Comparison of ENCODE assay signal across 1 cellular context in genomic region chr12:15882055-15882971, GRCh38.
TF ChIP-seq lines count a peak whose summit lies in the region.

Gene STRAP (plus strand): TSS chr12:15882387. CDS start chr12:15882708, 321 bp downstream.

TF ChIP-seq in GM12878, 131 proteins besides CTCF, POLR2A, EP300 and RAD21 (continued from another document):
- TF ChIP-seq, protein P1, sequence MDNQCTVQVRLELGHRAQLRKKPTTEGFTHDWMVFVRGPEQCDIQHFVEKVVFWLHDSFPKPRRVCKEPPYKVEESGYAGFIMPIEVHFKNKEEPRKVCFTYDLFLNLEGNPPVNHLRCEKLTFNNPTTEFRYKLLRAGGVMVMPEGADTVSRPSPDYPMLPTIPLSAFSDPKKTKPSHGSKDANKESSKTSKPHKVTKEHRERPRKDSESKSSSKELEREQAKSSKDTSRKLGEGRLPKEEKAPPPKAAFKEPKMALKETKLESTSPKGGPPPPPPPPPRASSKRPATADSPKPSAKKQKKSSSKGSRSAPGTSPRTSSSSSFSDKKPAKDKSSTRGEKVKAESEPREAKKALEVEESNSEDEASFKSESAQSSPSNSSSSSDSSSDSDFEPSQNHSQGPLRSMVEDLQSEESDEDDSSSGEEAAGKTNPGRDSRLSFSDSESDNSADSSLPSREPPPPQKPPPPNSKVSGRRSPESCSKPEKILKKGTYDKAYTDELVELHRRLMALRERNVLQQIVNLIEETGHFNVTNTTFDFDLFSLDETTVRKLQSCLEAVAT (IDR thresholded peaks at IDR 0.05), result peak; percentile 68; the same call in 1 of the 2 replicates
- TF ChIP-seq IKZF1 (conservative IDR thresholded peaks at IDR 0.05) (peak; percentile 69), POU2F2 (IDR thresholded peaks at IDR 0.05; ENCODE audit: borderline replicate concordance, low read depth, low read length) (peak; percentile 84), POLR2AphosphoS5 (IDR thresholded peaks at IDR 0.05; ENCODE audit: low read length) (peak; percentile 98), TCF3 (IDR thresholded peaks at IDR 0.05; ENCODE audit: borderline replicate concordance, insufficient read depth, low read depth, low read length) (0 out of 2 replicates have a peak, but pooled peaks have one; percentile 28), NRF1 (conservative IDR thresholded peaks at IDR 0.05; ENCODE audit: low read depth, low read length) (peak; percentile 48; the same call in 1 of the 2 replicates), ATF7 (IDR thresholded peaks at IDR 0.05; ENCODE audit: low read depth) (peak; percentile 66), LARP7 (IDR thresholded peaks at IDR 0.05) (peak; percentile 91), CHD2 (IDR thresholded peaks at IDR 0.05; ENCODE audit: borderline replicate concordance, low read depth, low read length) (no peak), GATAD2B (conservative IDR thresholded peaks at IDR 0.05; ENCODE audit: low read depth) (peak; percentile 68), TAF1 (IDR thresholded peaks at IDR 0.05; ENCODE audit: borderline replicate concordance, low read depth, low read length) (peak; percentile 85; the same call in 1 of the 2 replicates), KLF5 (IDR thresholded peaks at IDR 0.05; ENCODE audit: partially characterized antibody) (peak; percentile 47), PML (IDR thresholded peaks at IDR 0.05; ENCODE audit: low read length) (peak; percentile 84), NBN (IDR thresholded peaks at IDR 0.05) (peak; percentile 97; the same call in 1 of the 2 replicates), CREM (IDR thresholded peaks at IDR 0.05; ENCODE audit: low read depth) (peak; percentile 98), TARDBP (IDR thresholded peaks at IDR 0.05; ENCODE audit: borderline replicate concordance) (no peak), BACH1 (IDR thresholded peaks at IDR 0.05; ENCODE audit: borderline replicate concordance) (peak; percentile 84; the same call in 1 of the 2 replicates), ZZZ3 (IDR thresholded peaks at IDR 0.05; ENCODE audit: control insufficient read depth, insufficient read length, low read depth) (no peak), PAX5 (IDR thresholded peaks at IDR 0.05; ENCODE audit: borderline replicate concordance, low read depth, low read length) (0 out of 2 replicates have a peak, but pooled peaks have one; percentile 4), SP1 (IDR thresholded peaks at IDR 0.05; ENCODE audit: low read depth, low read length) (peak; percentile 35), NFXL1 (IDR thresholded peaks at IDR 0.05; ENCODE audit: borderline replicate concordance) (no peak), CBFB (IDR thresholded peaks at IDR 0.05; ENCODE audit: low read depth) (peak; percentile 73), NR2F1 (conservative IDR thresholded peaks at IDR 0.05) (peak; percentile 47; the same call in 1 of the 2 replicates), CREB1 (IDR thresholded peaks at IDR 0.05; ENCODE audit: low read depth) (peak; percentile 99), HCFC1 (IDR thresholded peaks at IDR 0.05; ENCODE audit: low read length) (peak; percentile 49), MAX (IDR thresholded peaks at IDR 0.05; ENCODE audit: low read depth, low read length) (no peak; the same call in 1 of the 2 replicates), SMAD5 (IDR thresholded peaks at IDR 0.05; ENCODE audit: low read depth) (peak; percentile 95; the same call in 1 of the 2 replicates), ASH2L (IDR thresholded peaks at IDR 0.05; ENCODE audit: borderline replicate concordance, low read depth) (no peak), GABPA (IDR thresholded peaks at IDR 0.05; ENCODE audit: low read depth) (peak; percentile 94), NR2C1 (IDR thresholded peaks at IDR 0.05) (no peak), ELK1 (IDR thresholded peaks at IDR 0.05; ENCODE audit: low read depth, low read length) (peak; percentile 23; the same call in 1 of the 2 replicates), ZBTB40 (IDR thresholded peaks at IDR 0.05; ENCODE audit: borderline replicate concordance) (peak; percentile 93), WRNIP1 (IDR thresholded peaks at IDR 0.05; ENCODE audit: borderline replicate concordance, low read depth, low read length) (0 out of 2 replicates have a peak, but pooled peaks have one; percentile 75), SUZ12 (IDR thresholded peaks at IDR 0.05; ENCODE audit: unreplicated experiment) (no peak), POLR2AphosphoS2 (IDR thresholded peaks at IDR 0.05; ENCODE audit: low read depth, low read length) (peak; percentile 80), YY1 (IDR thresholded peaks at IDR 0.05; ENCODE audit: low read depth, low read length) (peak; percentile 56; the same call in 1 of the 2 replicates)
- TF ChIP-seq, protein P2, sequence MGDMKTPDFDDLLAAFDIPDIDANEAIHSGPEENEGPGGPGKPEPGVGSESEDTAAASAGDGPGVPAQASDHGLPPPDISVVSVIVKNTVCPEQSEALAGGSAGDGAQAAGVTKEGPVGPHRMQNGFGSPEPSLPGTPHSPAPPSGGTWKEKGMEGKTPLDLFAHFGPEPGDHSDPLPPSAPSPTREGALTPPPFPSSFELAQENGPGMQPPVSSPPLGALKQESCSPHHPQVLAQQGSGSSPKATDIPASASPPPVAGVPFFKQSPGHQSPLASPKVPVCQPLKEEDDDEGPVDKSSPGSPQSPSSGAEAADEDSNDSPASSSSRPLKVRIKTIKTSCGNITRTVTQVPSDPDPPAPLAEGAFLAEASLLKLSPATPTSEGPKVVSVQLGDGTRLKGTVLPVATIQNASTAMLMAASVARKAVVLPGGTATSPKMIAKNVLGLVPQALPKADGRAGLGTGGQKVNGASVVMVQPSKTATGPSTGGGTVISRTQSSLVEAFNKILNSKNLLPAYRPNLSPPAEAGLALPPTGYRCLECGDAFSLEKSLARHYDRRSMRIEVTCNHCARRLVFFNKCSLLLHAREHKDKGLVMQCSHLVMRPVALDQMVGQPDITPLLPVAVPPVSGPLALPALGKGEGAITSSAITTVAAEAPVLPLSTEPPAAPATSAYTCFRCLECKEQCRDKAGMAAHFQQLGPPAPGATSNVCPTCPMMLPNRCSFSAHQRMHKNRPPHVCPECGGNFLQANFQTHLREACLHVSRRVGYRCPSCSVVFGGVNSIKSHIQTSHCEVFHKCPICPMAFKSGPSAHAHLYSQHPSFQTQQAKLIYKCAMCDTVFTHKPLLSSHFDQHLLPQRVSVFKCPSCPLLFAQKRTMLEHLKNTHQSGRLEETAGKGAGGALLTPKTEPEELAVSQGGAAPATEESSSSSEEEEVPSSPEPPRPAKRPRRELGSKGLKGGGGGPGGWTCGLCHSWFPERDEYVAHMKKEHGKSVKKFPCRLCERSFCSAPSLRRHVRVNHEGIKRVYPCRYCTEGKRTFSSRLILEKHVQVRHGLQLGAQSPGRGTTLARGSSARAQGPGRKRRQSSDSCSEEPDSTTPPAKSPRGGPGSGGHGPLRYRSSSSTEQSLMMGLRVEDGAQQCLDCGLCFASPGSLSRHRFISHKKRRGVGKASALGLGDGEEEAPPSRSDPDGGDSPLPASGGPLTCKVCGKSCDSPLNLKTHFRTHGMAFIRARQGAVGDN (IDR thresholded peaks at IDR 0.05), result peak; percentile 88
- TF ChIP-seq, protein P3, sequence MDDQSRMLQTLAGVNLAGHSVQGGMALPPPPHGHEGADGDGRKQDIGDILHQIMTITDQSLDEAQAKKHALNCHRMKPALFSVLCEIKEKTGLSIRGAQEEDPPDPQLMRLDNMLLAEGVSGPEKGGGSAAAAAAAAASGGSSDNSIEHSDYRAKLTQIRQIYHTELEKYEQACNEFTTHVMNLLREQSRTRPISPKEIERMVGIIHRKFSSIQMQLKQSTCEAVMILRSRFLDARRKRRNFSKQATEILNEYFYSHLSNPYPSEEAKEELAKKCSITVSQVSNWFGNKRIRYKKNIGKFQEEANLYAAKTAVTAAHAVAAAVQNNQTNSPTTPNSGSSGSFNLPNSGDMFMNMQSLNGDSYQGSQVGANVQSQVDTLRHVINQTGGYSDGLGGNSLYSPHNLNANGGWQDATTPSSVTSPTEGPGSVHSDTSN (IDR thresholded peaks at IDR 0.05; ENCODE audit: insufficient replicate concordance, low read depth, low read length), result no peak
- TF ChIP-seq, protein P4, sequence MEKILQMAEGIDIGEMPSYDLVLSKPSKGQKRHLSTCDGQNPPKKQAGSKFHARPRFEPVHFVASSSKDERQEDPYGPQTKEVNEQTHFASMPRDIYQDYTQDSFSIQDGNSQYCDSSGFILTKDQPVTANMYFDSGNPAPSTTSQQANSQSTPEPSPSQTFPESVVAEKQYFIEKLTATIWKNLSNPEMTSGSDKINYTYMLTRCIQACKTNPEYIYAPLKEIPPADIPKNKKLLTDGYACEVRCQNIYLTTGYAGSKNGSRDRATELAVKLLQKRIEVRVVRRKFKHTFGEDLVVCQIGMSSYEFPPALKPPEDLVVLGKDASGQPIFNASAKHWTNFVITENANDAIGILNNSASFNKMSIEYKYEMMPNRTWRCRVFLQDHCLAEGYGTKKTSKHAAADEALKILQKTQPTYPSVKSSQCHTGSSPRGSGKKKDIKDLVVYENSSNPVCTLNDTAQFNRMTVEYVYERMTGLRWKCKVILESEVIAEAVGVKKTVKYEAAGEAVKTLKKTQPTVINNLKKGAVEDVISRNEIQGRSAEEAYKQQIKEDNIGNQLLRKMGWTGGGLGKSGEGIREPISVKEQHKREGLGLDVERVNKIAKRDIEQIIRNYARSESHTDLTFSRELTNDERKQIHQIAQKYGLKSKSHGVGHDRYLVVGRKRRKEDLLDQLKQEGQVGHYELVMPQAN (conservative IDR thresholded peaks at IDR 0.05), result peak; percentile 64
- TF ChIP-seq, protein P5, sequence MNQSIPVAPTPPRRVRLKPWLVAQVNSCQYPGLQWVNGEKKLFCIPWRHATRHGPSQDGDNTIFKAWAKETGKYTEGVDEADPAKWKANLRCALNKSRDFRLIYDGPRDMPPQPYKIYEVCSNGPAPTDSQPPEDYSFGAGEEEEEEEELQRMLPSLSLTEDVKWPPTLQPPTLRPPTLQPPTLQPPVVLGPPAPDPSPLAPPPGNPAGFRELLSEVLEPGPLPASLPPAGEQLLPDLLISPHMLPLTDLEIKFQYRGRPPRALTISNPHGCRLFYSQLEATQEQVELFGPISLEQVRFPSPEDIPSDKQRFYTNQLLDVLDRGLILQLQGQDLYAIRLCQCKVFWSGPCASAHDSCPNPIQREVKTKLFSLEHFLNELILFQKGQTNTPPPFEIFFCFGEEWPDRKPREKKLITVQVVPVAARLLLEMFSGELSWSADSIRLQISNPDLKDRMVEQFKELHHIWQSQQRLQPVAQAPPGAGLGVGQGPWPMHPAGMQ (IDR thresholded peaks at IDR 0.05; ENCODE audit: borderline replicate concordance), result no peak
- TF ChIP-seq, protein P6, sequence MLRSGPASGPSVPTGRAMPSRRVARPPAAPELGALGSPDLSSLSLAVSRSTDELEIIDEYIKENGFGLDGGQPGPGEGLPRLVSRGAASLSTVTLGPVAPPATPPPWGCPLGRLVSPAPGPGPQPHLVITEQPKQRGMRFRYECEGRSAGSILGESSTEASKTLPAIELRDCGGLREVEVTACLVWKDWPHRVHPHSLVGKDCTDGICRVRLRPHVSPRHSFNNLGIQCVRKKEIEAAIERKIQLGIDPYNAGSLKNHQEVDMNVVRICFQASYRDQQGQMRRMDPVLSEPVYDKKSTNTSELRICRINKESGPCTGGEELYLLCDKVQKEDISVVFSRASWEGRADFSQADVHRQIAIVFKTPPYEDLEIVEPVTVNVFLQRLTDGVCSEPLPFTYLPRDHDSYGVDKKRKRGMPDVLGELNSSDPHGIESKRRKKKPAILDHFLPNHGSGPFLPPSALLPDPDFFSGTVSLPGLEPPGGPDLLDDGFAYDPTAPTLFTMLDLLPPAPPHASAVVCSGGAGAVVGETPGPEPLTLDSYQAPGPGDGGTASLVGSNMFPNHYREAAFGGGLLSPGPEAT (IDR thresholded peaks at IDR 0.05; ENCODE audit: low read depth), result peak; percentile 43; the same call in 1 of the 2 replicates
